1 cellular context compared by ENCODE assay signal in the genomic region with DNA sequence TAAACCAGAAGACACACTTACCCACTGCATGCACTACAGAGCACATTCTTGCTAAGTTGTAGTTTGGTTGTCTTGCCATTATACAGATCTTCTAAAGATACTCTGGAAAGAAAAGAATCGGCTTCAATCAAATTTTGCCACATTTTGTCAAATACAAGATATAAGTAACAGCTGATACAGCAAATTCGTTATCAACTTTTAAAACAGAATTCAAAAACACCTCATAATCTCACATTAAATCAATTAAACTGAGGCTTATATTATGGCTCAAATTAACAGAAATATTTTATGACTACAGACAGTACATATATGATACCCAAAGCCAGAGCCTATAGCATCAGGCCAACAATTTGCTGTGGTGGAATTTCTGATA.
TF ChIP-seq lines count a peak whose summit lies in the region.

No MANE protein-coding gene starts in this region.

TF ChIP-seq in HepG2, 621 proteins besides CTCF, POLR2A, EP300 and RAD21:
- TF ChIP-seq MIXL1 (CRISPR knock-in tag; IDR thresholded peaks at IDR 0.05) = no peak
- no peak for TF ChIP-seq POLR2AphosphoS5 (IDR thresholded peaks at IDR 0.05; ENCODE audit: low read depth, low read length)
- TF ChIP-seq ETV5 (CRISPR knock-in tag; IDR thresholded peaks at IDR 0.05; ENCODE audit: borderline replicate concordance) = no peak
- no peak for TF ChIP-seq ZNF292 (CRISPR knock-in tag; IDR thresholded peaks at IDR 0.05; ENCODE audit: borderline replicate concordance, low read depth)
- TF ChIP-seq, protein P1, sequence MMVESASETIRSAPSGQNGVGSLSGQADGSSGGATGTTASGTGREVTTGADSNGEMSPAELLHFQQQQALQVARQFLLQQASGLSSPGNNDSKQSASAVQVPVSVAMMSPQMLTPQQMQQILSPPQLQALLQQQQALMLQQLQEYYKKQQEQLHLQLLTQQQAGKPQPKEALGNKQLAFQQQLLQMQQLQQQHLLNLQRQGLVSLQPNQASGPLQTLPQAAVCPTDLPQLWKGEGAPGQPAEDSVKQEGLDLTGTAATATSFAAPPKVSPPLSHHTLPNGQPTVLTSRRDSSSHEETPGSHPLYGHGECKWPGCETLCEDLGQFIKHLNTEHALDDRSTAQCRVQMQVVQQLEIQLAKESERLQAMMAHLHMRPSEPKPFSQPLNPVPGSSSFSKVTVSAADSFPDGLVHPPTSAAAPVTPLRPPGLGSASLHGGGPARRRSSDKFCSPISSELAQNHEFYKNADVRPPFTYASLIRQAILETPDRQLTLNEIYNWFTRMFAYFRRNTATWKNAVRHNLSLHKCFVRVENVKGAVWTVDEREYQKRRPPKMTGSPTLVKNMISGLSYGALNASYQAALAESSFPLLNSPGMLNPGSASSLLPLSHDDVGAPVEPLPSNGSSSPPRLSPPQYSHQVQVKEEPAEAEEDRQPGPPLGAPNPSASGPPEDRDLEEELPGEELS (CRISPR knock-in tag; IDR thresholded peaks at IDR 0.05) = no peak
- peak; percentile 91 to 94 for TF ChIP-seq MAFK (conservative IDR thresholded peaks at IDR 0.05 in 1 of 2, IDR thresholded peaks at IDR 0.05 in 1 of 2; ENCODE audit: low read length in 2 of 2)
- TF ChIP-seq, protein P2, sequence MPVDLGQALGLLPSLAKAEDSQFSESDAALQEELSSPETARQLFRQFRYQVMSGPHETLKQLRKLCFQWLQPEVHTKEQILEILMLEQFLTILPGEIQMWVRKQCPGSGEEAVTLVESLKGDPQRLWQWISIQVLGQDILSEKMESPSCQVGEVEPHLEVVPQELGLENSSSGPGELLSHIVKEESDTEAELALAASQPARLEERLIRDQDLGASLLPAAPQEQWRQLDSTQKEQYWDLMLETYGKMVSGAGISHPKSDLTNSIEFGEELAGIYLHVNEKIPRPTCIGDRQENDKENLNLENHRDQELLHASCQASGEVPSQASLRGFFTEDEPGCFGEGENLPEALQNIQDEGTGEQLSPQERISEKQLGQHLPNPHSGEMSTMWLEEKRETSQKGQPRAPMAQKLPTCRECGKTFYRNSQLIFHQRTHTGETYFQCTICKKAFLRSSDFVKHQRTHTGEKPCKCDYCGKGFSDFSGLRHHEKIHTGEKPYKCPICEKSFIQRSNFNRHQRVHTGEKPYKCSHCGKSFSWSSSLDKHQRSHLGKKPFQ (CRISPR knock-in tag; IDR thresholded peaks at IDR 0.05; ENCODE audit: insufficient replicate concordance) = peak; percentile 34
- no peak for TF ChIP-seq ZNF446 (CRISPR knock-in tag; IDR thresholded peaks at IDR 0.05)
- 0 out of 2 replicates have a peak, but pooled peaks have one; percentile 42 for TF ChIP-seq ZNF703 (CRISPR knock-in tag; IDR thresholded peaks at IDR 0.05; ENCODE audit: borderline replicate concordance)
- TF ChIP-seq MAFF (IDR thresholded peaks at IDR 0.05; ENCODE audit: low read depth, low read length) = peak; percentile 91
